In genomic region chr5:176521286-176521685, GRCh38 we compare ENCODE assay signal across 2 cellular contexts.
TF ChIP-seq lines count a peak whose summit lies in the region.

No MANE protein-coding gene starts in this region.

TF ChIP-seq in A549, 52 proteins besides CTCF, POLR2A, EP300 and RAD21:
- TF ChIP-seq ELK1 (IDR thresholded peaks at IDR 0.05; ENCODE audit: low read depth, low read length) (no peak), HMGXB4 (CRISPR knock-in tag; IDR thresholded peaks at IDR 0.05; ENCODE audit: borderline replicate concordance) (no peak), HDAC2 (IDR thresholded peaks at IDR 0.05) (no peak), FOSL2 (IDR thresholded peaks at IDR 0.05) (no peak), FOSL2 (CRISPR knock-in tag; IDR thresholded peaks at IDR 0.05) (no peak)
TF ChIP-seq in A549: peak in this region for 0.

TF ChIP-seq in GM23338, 12 proteins besides CTCF, POLR2A, EP300 and RAD21 (continued from another document):
- no peak for TF ChIP-seq ETS1 (IDR thresholded peaks at IDR 0.05)
- no peak for TF ChIP-seq POLR2AphosphoS5 (IDR thresholded peaks at IDR 0.05; ENCODE audit: low read depth)
- TF ChIP-seq EZH2 (IDR thresholded peaks at IDR 0.05; ENCODE audit: low read depth, unreplicated experiment), result no peak
- TF ChIP-seq EZH2phosphoT487 (IDR thresholded peaks at IDR 0.05; ENCODE audit: unreplicated experiment), result no peak
- no peak for TF ChIP-seq STAT1 (IDR thresholded peaks at IDR 0.05; ENCODE audit: unreplicated experiment)
- no peak for TF ChIP-seq ZNF462 (CRISPR knock-in tag; IDR thresholded peaks at IDR 0.05)
